1 cellular context compared by ENCODE assay signal in genomic region chr1:241603626-241604337, GRCh38.
TF ChIP-seq lines count a peak whose summit lies in the region.

No MANE protein-coding gene starts in this region.

TF ChIP-seq in HepG2, 621 proteins besides CTCF, POLR2A, EP300 and RAD21:
- TF ChIP-seq ATM (IDR thresholded peaks at IDR 0.05; ENCODE audit: borderline replicate concordance) (no peak), GATA4 (IDR thresholded peaks at IDR 0.05; ENCODE audit: borderline replicate concordance, low read depth) (no peak), ZNF441 (CRISPR knock-in tag; IDR thresholded peaks at IDR 0.05; ENCODE audit: borderline replicate concordance) (no peak), HNRNPUL1 (IDR thresholded peaks at IDR 0.05; ENCODE audit: low read depth, low read length) (no peak), SAP130 (CRISPR knock-in tag; IDR thresholded peaks at IDR 0.05; ENCODE audit: low read depth) (no peak), NONO (IDR thresholded peaks at IDR 0.05) (no peak), NONO (CRISPR knock-in tag; conservative IDR thresholded peaks at IDR 0.05) (no peak), IKZF1 (IDR thresholded peaks at IDR 0.05) (no peak), ZNF17 (CRISPR knock-in tag; IDR thresholded peaks at IDR 0.05) (no peak), XBP1 (CRISPR knock-in tag; IDR thresholded peaks at IDR 0.05) (no peak), ATF7 (IDR thresholded peaks at IDR 0.05) (no peak), ATF7 (CRISPR knock-in tag; IDR thresholded peaks at IDR 0.05) (no peak), PRPF4 (IDR thresholded peaks at IDR 0.05; ENCODE audit: low read depth, low read length, poor library complexity, severe bottlenecking) (no peak), TEAD3 (CRISPR knock-in tag; optimal IDR thresholded peaks at IDR 0.05; ENCODE audit: borderline replicate concordance) (no peak), BCLAF1 (IDR thresholded peaks at IDR 0.05) (no peak), MXI1 (IDR thresholded peaks at IDR 0.05; ENCODE audit: borderline replicate concordance, low read depth, low read length) (no peak), HNRNPH1 (optimal IDR thresholded peaks at IDR 0.05; ENCODE audit: low read depth, low read length) (no peak)
- TF ChIP-seq, protein P1, sequence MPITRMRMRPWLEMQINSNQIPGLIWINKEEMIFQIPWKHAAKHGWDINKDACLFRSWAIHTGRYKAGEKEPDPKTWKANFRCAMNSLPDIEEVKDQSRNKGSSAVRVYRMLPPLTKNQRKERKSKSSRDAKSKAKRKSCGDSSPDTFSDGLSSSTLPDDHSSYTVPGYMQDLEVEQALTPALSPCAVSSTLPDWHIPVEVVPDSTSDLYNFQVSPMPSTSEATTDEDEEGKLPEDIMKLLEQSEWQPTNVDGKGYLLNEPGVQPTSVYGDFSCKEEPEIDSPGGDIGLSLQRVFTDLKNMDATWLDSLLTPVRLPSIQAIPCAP (CRISPR knock-in tag; IDR thresholded peaks at IDR 0.05; ENCODE audit: low read depth), result no peak
- TF ChIP-seq, protein P2, sequence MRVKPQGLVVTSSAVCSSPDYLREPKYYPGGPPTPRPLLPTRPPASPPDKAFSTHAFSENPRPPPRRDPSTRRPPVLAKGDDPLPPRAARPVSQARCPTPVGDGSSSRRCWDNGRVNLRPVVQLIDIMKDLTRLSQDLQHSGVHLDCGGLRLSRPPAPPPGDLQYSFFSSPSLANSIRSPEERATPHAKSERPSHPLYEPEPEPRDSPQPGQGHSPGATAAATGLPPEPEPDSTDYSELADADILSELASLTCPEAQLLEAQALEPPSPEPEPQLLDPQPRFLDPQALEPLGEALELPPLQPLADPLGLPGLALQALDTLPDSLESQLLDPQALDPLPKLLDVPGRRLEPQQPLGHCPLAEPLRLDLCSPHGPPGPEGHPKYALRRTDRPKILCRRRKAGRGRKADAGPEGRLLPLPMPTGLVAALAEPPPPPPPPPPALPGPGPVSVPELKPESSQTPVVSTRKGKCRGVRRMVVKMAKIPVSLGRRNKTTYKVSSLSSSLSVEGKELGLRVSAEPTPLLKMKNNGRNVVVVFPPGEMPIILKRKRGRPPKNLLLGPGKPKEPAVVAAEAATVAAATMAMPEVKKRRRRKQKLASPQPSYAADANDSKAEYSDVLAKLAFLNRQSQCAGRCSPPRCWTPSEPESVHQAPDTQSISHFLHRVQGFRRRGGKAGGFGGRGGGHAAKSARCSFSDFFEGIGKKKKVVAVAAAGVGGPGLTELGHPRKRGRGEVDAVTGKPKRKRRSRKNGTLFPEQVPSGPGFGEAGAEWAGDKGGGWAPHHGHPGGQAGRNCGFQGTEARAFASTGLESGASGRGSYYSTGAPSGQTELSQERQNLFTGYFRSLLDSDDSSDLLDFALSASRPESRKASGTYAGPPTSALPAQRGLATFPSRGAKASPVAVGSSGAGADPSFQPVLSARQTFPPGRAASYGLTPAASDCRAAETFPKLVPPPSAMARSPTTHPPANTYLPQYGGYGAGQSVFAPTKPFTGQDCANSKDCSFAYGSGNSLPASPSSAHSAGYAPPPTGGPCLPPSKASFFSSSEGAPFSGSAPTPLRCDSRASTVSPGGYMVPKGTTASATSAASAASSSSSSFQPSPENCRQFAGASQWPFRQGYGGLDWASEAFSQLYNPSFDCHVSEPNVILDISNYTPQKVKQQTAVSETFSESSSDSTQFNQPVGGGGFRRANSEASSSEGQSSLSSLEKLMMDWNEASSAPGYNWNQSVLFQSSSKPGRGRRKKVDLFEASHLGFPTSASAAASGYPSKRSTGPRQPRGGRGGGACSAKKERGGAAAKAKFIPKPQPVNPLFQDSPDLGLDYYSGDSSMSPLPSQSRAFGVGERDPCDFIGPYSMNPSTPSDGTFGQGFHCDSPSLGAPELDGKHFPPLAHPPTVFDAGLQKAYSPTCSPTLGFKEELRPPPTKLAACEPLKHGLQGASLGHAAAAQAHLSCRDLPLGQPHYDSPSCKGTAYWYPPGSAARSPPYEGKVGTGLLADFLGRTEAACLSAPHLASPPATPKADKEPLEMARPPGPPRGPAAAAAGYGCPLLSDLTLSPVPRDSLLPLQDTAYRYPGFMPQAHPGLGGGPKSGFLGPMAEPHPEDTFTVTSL (CRISPR knock-in tag; IDR thresholded peaks at IDR 0.05; ENCODE audit: borderline replicate concordance), result no peak
- TF ChIP-seq, protein P3, sequence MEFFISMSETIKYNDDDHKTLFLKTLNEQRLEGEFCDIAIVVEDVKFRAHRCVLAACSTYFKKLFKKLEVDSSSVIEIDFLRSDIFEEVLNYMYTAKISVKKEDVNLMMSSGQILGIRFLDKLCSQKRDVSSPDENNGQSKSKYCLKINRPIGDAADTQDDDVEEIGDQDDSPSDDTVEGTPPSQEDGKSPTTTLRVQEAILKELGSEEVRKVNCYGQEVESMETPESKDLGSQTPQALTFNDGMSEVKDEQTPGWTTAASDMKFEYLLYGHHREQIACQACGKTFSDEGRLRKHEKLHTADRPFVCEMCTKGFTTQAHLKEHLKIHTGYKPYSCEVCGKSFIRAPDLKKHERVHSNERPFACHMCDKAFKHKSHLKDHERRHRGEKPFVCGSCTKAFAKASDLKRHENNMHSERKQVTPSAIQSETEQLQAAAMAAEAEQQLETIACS (CRISPR knock-in tag; IDR thresholded peaks at IDR 0.05), result no peak
- TF ChIP-seq, protein P4, sequence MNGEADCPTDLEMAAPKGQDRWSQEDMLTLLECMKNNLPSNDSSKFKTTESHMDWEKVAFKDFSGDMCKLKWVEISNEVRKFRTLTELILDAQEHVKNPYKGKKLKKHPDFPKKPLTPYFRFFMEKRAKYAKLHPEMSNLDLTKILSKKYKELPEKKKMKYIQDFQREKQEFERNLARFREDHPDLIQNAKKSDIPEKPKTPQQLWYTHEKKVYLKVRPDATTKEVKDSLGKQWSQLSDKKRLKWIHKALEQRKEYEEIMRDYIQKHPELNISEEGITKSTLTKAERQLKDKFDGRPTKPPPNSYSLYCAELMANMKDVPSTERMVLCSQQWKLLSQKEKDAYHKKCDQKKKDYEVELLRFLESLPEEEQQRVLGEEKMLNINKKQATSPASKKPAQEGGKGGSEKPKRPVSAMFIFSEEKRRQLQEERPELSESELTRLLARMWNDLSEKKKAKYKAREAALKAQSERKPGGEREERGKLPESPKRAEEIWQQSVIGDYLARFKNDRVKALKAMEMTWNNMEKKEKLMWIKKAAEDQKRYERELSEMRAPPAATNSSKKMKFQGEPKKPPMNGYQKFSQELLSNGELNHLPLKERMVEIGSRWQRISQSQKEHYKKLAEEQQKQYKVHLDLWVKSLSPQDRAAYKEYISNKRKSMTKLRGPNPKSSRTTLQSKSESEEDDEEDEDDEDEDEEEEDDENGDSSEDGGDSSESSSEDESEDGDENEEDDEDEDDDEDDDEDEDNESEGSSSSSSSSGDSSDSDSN (CRISPR knock-in tag; IDR thresholded peaks at IDR 0.05), result no peak
- TF ChIP-seq, protein P5, sequence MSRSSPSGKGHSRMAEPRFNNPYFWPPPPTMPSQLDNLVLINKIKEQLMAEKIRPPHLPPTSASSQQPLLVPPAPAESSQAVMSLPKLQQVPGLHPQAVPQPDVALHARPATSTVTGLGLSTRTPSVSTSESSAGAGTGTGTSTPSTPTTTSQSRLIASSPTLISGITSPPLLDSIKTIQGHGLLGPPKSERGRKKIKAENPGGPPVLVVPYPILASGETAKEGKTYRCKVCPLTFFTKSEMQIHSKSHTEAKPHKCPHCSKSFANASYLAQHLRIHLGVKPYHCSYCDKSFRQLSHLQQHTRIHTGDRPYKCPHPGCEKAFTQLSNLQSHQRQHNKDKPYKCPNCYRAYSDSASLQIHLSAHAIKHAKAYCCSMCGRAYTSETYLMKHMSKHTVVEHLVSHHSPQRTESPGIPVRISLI (CRISPR knock-in tag; IDR thresholded peaks at IDR 0.05; ENCODE audit: borderline replicate concordance), result no peak
TF ChIP-seq in HepG2: peak in this region for 0.
